In the genomic region with DNA sequence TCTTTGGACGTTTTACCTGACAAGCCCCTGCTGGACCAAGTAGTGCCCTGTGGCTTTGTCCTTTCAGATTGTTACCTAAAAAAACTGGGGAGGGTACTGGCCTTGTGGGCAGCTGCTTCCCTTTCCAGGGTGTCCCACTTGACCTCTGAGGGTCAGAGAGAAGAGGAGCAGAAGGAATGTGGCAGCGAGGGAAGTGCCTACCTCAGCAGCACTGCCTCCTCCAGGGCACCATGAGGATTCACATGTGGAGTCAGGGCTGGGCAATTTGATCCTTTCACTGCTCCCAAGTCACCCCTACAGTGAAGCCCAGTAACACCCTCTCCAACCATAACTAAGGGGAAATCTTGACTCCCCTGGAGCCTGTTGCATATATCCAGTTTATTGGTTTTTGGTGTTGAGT, we compare ENCODE assay signal across 16 cellular contexts.
DNase-seq lines count a peak whose midpoint lies in the region; ATAC-seq, FAIRE-seq and TF ChIP-seq lines count a peak whose summit lies in the region.
"Had no signal": no experiment of that assay in that cellular context is flagged by ENCODE, and none has a peak within 500 bp of the region (broad histone marks: within the 10 kb centered on the region; RNA-seq: fewer than 3 reads in every experiment).

No MANE protein-coding gene starts in this region.

- CTCF ChIA-PET in HepG2 (lab: Yijun Ruan, JAX; ENCODE audit: low intra/inter-chr PET ratio, low total read pairs): no interaction called here

- no peaks in the 10 kb centered on the region for H3K27me3 ChIP-seq in bronchial epithelial cell (ENCODE audit: control insufficient read depth, insufficient read depth, low read length)
- no peaks in the 10 kb centered on the region for H3K27me3 ChIP-seq in HepG2 (ENCODE audit: control insufficient read depth in 1 of 2, insufficient read depth in 2 of 2, low read length in 2 of 2)
- H3K27me3 ChIP-seq: BLaER1, stomach had no signal

- no TSS peak for BruUV-seq in HepG2 (replicated peaks; lab: Mats Ljungman, UMichigan)

- 74% methylated on average over 2 of the region's 2 CpGs for WGBS in HepG2 (ENCODE audit: low lambda C conversion rate)

- H3K79me2 ChIP-seq in HepG2 (ENCODE audit: insufficient read depth, low read length): no peaks in the 10 kb centered on the region

- H3K4me2 ChIP-seq in HepG2 (ENCODE audit: low read depth, low read length): no peak overlapping the region
- H3K4me2 ChIP-seq: BLaER1 had no signal

- DNase-seq in Daoy (ENCODE audit: low read depth) (peak; percentile 19), M059J (ENCODE audit: low read depth) (peak; percentile 17), bronchial epithelial cell (ENCODE audit: low read depth) (no peak), HepG2 (ENCODE audit: low spot score) (peak; percentile 3), dermis blood vessel endothelial cell (no peak), NCI-H2107 (lab: John Stamatoyannopoulos, UW) (no peak)
- DNase-seq: activated naive CD4-positive, alpha-beta T cell; caudate nucleus; hypothalamus; mucosa of descending colon; retina; stomach had no signal

- H3K4me3 ChIP-seq in bronchial epithelial cell (ENCODE audit: low read depth, low read length): no peak overlapping the region
- no peak overlapping the region for H3K4me3 ChIP-seq in HepG2 (replicated peaks in 1 of 3; ENCODE audit: insufficient read depth in 1 of 3, low read depth in 2 of 3, low read length in 3 of 3)
- H3K4me3 ChIP-seq: BLaER1, mucosa of descending colon, stomach had no signal

- no peak for TF ChIP-seq RAD21 in HepG2 (CRISPR knock-in tag; IDR thresholded peaks at IDR 0.05)

- H3K27ac ChIP-seq in HepG2 (ENCODE audit: extremely low read length, insufficient read depth, low read length): no peak overlapping the region
- H3K27ac ChIP-seq: BLaER1, stomach had no signal

- in situ Hi-C loops in HepG2 (cut with HindIII; ENCODE audit: extremely low pct_ligation_motif_present, low pct_unique_long_range_greater_than_20kb): no loop called here

- no peak overlapping the region for H3K9ac ChIP-seq in HepG2 (ENCODE audit: insufficient read depth, low read depth, low read length)
- H3K9ac ChIP-seq: BLaER1 had no signal

- H4K20me1 ChIP-seq in HepG2 (ENCODE audit: insufficient read depth, low read length): no peaks in the 10 kb centered on the region
- H4K20me1 ChIP-seq: BLaER1 had no signal

- POLR2A ChIA-PET in HepG2 (lab: Yijun Ruan, JAX): no interaction called here

- H3K36me3 ChIP-seq in bronchial epithelial cell (ENCODE audit: control insufficient read depth, insufficient read depth, low read length) (no peaks in the 10 kb centered on the region), HepG2 (replicated peaks in 1 of 2; ENCODE audit: control insufficient read depth in 1 of 2, insufficient read depth in 2 of 2, low read length in 2 of 2) (no peaks in the 10 kb centered on the region; a peak in 1 of 5 replicates)

- H3K4me1 ChIP-seq in HepG2 (ENCODE audit: insufficient read depth, low read length): no peaks in the 10 kb centered on the region
- H3K4me1 ChIP-seq: BLaER1, stomach had no signal

- TF ChIP-seq CTCF in bronchial epithelial cell (IDR thresholded peaks at IDR 0.05; ENCODE audit: insufficient read depth, low read length, severe bottlenecking) (peak; percentile 33), HepG2 (CRISPR knock-in tag; IDR thresholded peaks at IDR 0.05) (no peak)

- TF ChIP-seq EP300 in HepG2 (IDR thresholded peaks at IDR 0.05; ENCODE audit: low read depth in 2 of 2, low read length in 2 of 2) (no peak), HepG2 (CRISPR knock-in tag; IDR thresholded peaks at IDR 0.05; ENCODE audit: borderline replicate concordance) (no peak)

- H3K9me3 ChIP-seq in HepG2 (ENCODE audit: low read length): no peaks in the 10 kb centered on the region
- H3K9me3 ChIP-seq: BLaER1, mucosa of descending colon, stomach had no signal

- FAIRE-seq in bronchial epithelial cell (lab: Jason Lieb, UNC) (no peak), HepG2 (lab: Jason Lieb, UNC) (no peak)

- H2AFZ ChIP-seq in HepG2 (ENCODE audit: low read length): no peak overlapping the region

- intact Hi-C loops in HepG2 (cut with micrococcal nuclease; ENCODE audit: unreplicated experiment): no loop called here

- ATAC-seq in HepG2: peak; percentile 62
- no peak for ATAC-seq in HG03354 (IDR thresholded peaks at IDR 0.05; ENCODE audit: poor library complexity, severe bottlenecking, unreplicated experiment)
- no peak for ATAC-seq in GM21526 (IDR thresholded peaks at IDR 0.05; ENCODE audit: low FRiP score, unreplicated experiment)
- ATAC-seq: esophagus mucosa, mucosa of descending colon had no signal

- no peak for TF ChIP-seq POLR2A in HepG2 (IDR thresholded peaks at IDR 0.05; ENCODE audit: insufficient read depth in 1 of 2, low read depth in 2 of 2, low read length in 2 of 2)

TF ChIP-seq in HepG2, 621 proteins besides CTCF, POLR2A, EP300 and RAD21:
- TF ChIP-seq NFE2L1 (CRISPR knock-in tag; IDR thresholded peaks at IDR 0.05; ENCODE audit: borderline replicate concordance): no peak
- peak; percentile 85 for TF ChIP-seq RBM22 (optimal IDR thresholded peaks at IDR 0.05; ENCODE audit: low read length)
- peak; percentile 45; the same call in 1 of the 2 replicates for TF ChIP-seq POLR2G (IDR thresholded peaks at IDR 0.05; ENCODE audit: low read depth, low read length)

Comparison
In these comparisons a context has a peak if more than half of its experiments do, and no peak if none do; other contexts are left out.
1. DNase-seq: peak in Daoy (single experiment), M059J (single experiment) and HepG2 (single experiment); none in bronchial epithelial cell (single experiment), dermis blood vessel endothelial cell (single experiment) and NCI-H2107 (single experiment).